Comparison of ENCODE assay signal across 22 cellular contexts in the genomic region with DNA sequence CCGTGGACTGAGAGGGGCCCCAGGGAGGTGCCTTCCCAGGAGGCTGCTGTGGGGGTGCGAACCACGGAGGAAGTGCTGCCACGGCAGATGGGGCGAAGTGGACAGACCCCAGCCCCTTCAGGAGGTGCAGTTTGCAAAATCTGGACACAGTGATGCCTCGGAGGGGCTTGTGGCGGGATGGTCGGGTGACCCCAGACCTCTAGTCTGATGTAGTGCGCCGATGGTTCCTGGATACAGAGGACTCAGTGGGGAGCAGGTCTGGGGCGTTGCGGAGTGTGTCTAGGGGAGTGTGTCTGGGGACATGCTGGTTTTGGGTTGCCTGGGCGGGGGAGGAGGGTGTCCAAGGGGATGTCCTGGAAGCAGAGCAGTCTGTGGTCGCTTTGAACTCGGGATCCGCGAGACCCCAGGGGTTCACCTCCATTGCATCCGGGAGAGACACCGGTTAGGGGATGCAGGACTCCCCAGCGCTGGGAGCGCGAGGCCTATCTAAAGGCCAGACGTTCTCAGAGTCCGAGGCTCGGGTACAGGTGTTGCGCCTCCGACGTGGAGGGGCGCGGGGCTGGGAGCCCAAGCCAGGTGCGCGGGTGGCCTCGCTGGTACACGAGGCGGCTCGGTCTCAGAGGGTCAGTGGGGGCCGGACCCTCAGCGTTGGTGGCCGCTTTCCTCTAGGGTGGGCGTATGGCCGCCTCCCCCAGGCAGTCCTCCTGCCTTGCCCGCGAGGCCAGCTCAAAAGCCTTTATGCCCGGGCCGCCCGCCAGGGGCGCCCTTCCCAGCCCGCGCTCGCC.
A peak's percentile ranks its signal among the peaks of the same experiment; 100 is the strongest.
DNase-seq lines count a peak whose midpoint lies in the region; ATAC-seq lines count a peak whose summit lies in the region.
"Had no signal": no experiment of that assay in that cellular context is flagged by ENCODE, and none has a peak within 500 bp of the region (broad histone marks: within the 10 kb centered on the region; RNA-seq: fewer than 3 reads in every experiment).

No MANE protein-coding gene starts in this region.

- H2BK120ac ChIP-seq in neuronal stem cell (ENCODE audit: low read depth, low read length) = peak overlapping the region; percentile 10

- peak overlapping the region; percentile 71 for H2AK5ac ChIP-seq in neuronal stem cell (ENCODE audit: low read depth, low read length)

- no peak overlapping the region for H3K14ac ChIP-seq in neuronal stem cell (ENCODE audit: low read length)

- no peak overlapping the region for H3K4me3 ChIP-seq in BLaER1 treated with 17β-estradiol and CSF1 and Interleukin-3, amounts not matched to agents 10 nM and 100 nM
- H3K4me3 ChIP-seq in H7 (ENCODE audit: insufficient read depth, low read depth, low read length) (no peak overlapping the region), neuronal stem cell (ENCODE audit: low read length in 2 of 2) (no peak overlapping the region)
- H3K4me3 ChIP-seq: GM23248, SJCRH30 had no signal

- peak overlapping the region; percentile 25 for H2BK5ac ChIP-seq in neuronal stem cell (ENCODE audit: low read length)

- DNase-seq in H7 = peak; percentile 43
- no peak for DNase-seq in neuronal stem cell (ENCODE audit: low spot score)
- DNase-seq in HT-29 (ENCODE audit: low spot score) = no peak
- DNase-seq: Calu3, DMS79 treated with DMSO at 0.1 percent for 48 hours, GF-D8, HCEC 1CT, Karpas-422, MV-4-11, NCI-H1105, NCI-H1436 treated with DMSO at 0.1 percent for 48 hours, NCI-H187 treated with DMSO at 0.1 percent for 48 hours, NCI-H524, NCI-H748 treated with DMSO at 0.1 percent for 48 hours, PC-3 had no signal

- H2BK12ac ChIP-seq in neuronal stem cell (ENCODE audit: low read length) = peak overlapping the region; percentile 30

- H3K9me3 ChIP-seq in BLaER1 treated with 17β-estradiol and CSF1 and Interleukin-3, amounts not matched to agents 10 nM and 100 nM (replicated peaks in 1 of 11) = peaks cover 0 to 5% (median 0%) of the 10 kb centered on the region in 11 experiments; a peak in 2 of 22 replicates
- H3K9me3 ChIP-seq in neuronal stem cell (replicated peaks in 1 of 2; ENCODE audit: control insufficient read depth in 2 of 2, insufficient read depth in 1 of 2, low read depth in 1 of 2, low read length in 2 of 2) = peaks cover 0 to 2% of the 10 kb centered on the region in 2 donors
- H3K9me3 ChIP-seq: SJCRH30 had no signal

- peaks cover 0 to 14% (median 7%) of the 10 kb centered on the region in 10 experiments; a peak in 13 of 20 replicates for H3K4me1 ChIP-seq in BLaER1 treated with 17β-estradiol and CSF1 and Interleukin-3, amounts not matched to agents 10 nM and 100 nM
- H3K4me1 ChIP-seq in neuronal stem cell (ENCODE audit: control insufficient read depth in 2 of 2, insufficient read depth in 1 of 2, low read depth in 1 of 2, low read length in 2 of 2) = peaks cover 0 to 2% of the 10 kb centered on the region in 2 donors
- H3K4me1 ChIP-seq: SJCRH30 had no signal

- no peak overlapping the region for H3K4ac ChIP-seq in neuronal stem cell (ENCODE audit: low read length)

- no peak overlapping the region for H4K8ac ChIP-seq in neuronal stem cell (ENCODE audit: low read depth, low read length)

- no peaks in the 10 kb centered on the region for H3K27me3 ChIP-seq in BLaER1 treated with 17β-estradiol and CSF1 and Interleukin-3, amounts not matched to agents 10 nM and 100 nM
- H3K27me3 ChIP-seq in H7 (ENCODE audit: control insufficient read depth, insufficient read depth, low read length) = no peaks in the 10 kb centered on the region
- peaks cover 0 to 5% (median 0%) of the 10 kb centered on the region in 3 experiments for H3K27me3 ChIP-seq in neuronal stem cell (ENCODE audit: control insufficient read depth in 3 of 3, insufficient read depth in 3 of 3, low read depth in 1 of 3, low read length in 3 of 3)

- peak overlapping the region; percentile 16 for H2BK15ac ChIP-seq in neuronal stem cell (ENCODE audit: low read length)

- H3K36me3 ChIP-seq in BLaER1 treated with 17β-estradiol and CSF1 and Interleukin-3, amounts not matched to agents 10 nM and 100 nM = no peaks in the 10 kb centered on the region
- H3K36me3 ChIP-seq in H7 (replicated peaks; ENCODE audit: control insufficient read depth, insufficient read depth, low read length) (no peaks in the 10 kb centered on the region), neuronal stem cell (replicated peaks in 1 of 2; ENCODE audit: control insufficient read depth in 2 of 2, insufficient read depth in 2 of 2, low read length in 2 of 2) (no peaks in the 10 kb centered on the region)
- H3K36me3 ChIP-seq: SJCRH30 had no signal

- H3K79me1 ChIP-seq in neuronal stem cell (ENCODE audit: low read depth, low read length) = no peaks in the 10 kb centered on the region

- H4K20me1 ChIP-seq in BLaER1 treated with 17β-estradiol and CSF1 and Interleukin-3, amounts not matched to agents 10 nM and 100 nM = no peaks in the 10 kb centered on the region

- ATAC-seq in GM19467 (IDR thresholded peaks at IDR 0.05; ENCODE audit: unreplicated experiment) = no peak
- ATAC-seq in GM21786 (IDR thresholded peaks at IDR 0.05; ENCODE audit: unreplicated experiment) = no peak
- ATAC-seq: PC-3, SK-N-SH treated with all-trans-retinoic acid at 6 μM for 48 hours had no signal

- no CpG with 5 or more reads among the region's 50 CpGs for WGBS in neuronal stem cell (ENCODE audit: extremely low coverage in 2 of 2, insufficient read length in 2 of 2, insufficient replicate concordance in 1 of 2), 2 donors

- peak overlapping the region in 6 of 11 experiments; percentile 8 to 45 (median 33); a peak in 10 of 22 replicates for H3K4me2 ChIP-seq in BLaER1 treated with 17β-estradiol and CSF1 and Interleukin-3, amounts not matched to agents 10 nM and 100 nM
- H3K4me2 ChIP-seq in neuronal stem cell (ENCODE audit: insufficient read depth, low read length, poor library complexity, severe bottlenecking) = no peak overlapping the region

- no peak overlapping the region for H4K91ac ChIP-seq in neuronal stem cell (ENCODE audit: low read depth, low read length, poor library complexity)

- H3K27ac ChIP-seq in BLaER1 treated with 17β-estradiol and CSF1 and Interleukin-3, amounts not matched to agents 10 nM and 100 nM = no peak overlapping the region
- H3K27ac ChIP-seq in angular gyrus (ENCODE audit: low read depth, low read length) (peak overlapping the region; percentile 40), neuronal stem cell (replicated peaks; ENCODE audit: low read length) (no peak overlapping the region)
- H3K27ac ChIP-seq: GM23248, SJCRH30 had no signal

- peak overlapping the region; percentile 36 for H3K18ac ChIP-seq in neuronal stem cell (ENCODE audit: low read length)

- H3K9ac ChIP-seq in BLaER1 treated with 17β-estradiol and CSF1 and Interleukin-3, amounts not matched to agents 10 nM and 100 nM = no peak overlapping the region
- no peak overlapping the region for H3K9ac ChIP-seq in neuronal stem cell (ENCODE audit: low read depth, low read length, poor library complexity)
- H3K9ac ChIP-seq: GM23248 had no signal

- peak overlapping the region; percentile 44 for H3K23ac ChIP-seq in neuronal stem cell (ENCODE audit: low read depth, low read length, poor library complexity)

- no peak overlapping the region for H2AFZ ChIP-seq in neuronal stem cell (ENCODE audit: low read length)
- H2AFZ ChIP-seq: GM23248 had no signal
